Comparison of ENCODE assay signal across 8 cellular contexts in genomic region chr16:69761983-69762842, GRCh38. TPM values are rescaled to one million over a fixed set of nuclear protein-coding genes. Genes with fewer than 3 reads are reported as not detected.
A peak's percentile ranks its signal among the peaks of the same experiment; 100 is the strongest.
DNase-seq lines count a peak whose midpoint lies in the region; ATAC-seq, FAIRE-seq and TF ChIP-seq lines count a peak whose summit lies in the region.

TSS of gene WWP2 (plus strand) at chr16:69762332. CDS start at chr16:69787011, 24,679 bp downstream.

- POLR2A ChIA-PET in HEK293T (lab: Yijun Ruan, JAX) = interaction anchor here (0.7 to 2.5 kb wide), 7 partner anchors 8 to 366 kb away, joined by 3 to 12 read pairs (median 3); partner anchors contain the start of gene NOB1

- peaks cover 6% of the 10 kb centered on the region for H3K36me3 Mint-ChIP-seq in T-helper 17 cell (ENCODE audit: low read depth)

- peak within 1 kb of the TSS; percentile 96 for H3K4me3 ChIP-seq in GM08714 (ENCODE audit: low read length)
- peak within 1 kb of the TSS; percentile 87 for H3K4me3 ChIP-seq in right cardiac atrium (ENCODE audit: low read length)

- under 1% methylated on average over 58 of the region's 68 CpGs for WGBS in right cardiac atrium

- H3K27ac ChIP-seq in right cardiac atrium (ENCODE audit: low read length) = peak within 1 kb of the TSS; percentile 95

- no peaks in the 10 kb centered on the region for H3K4me1 ChIP-seq in right cardiac atrium (ENCODE audit: control insufficient read depth, insufficient read depth, low read length)

- no peaks in the 10 kb centered on the region for H3K27me3 ChIP-seq in right cardiac atrium (ENCODE audit: control insufficient read depth, insufficient read depth)

- H3K27ac Mint-ChIP-seq in T-helper 17 cell = peak within 1 kb of the TSS; percentile 95

- H3K27me3 Mint-ChIP-seq in T-helper 17 cell = no peaks in the 10 kb centered on the region

- H3K9me3 ChIP-seq in T-helper 17 cell (ENCODE audit: control insufficient read depth, low read length, poor library complexity, severe bottlenecking) (no peaks in the 10 kb centered on the region), right cardiac atrium (ENCODE audit: control insufficient read depth, low read length) (no peaks in the 10 kb centered on the region)

- H3K4me3 Mint-ChIP-seq in T-helper 17 cell = peak within 1 kb of the TSS; percentile 89

- H3K4me1 Mint-ChIP-seq in T-helper 17 cell = peaks cover 26% of the 10 kb centered on the region

- peak; percentile 82 for ATAC-seq in T-helper 17 cell
- ATAC-seq in right cardiac atrium = peak; percentile 86 to 93

- DNase-seq in HEK293T (ENCODE audit: extremely low spot score) (peak; percentile 85), NCI-H1092 (lab: John Stamatoyannopoulos, UW) (peak; percentile 78), T-helper 17 cell (peak; percentile 60 to 80 (median 80)), amygdala (lab: John Stamatoyannopoulos, UW) (peak in 53 of 56 donors; percentile 9 to 88 (median 68)), right cardiac atrium (peak; percentile 74 to 90 (median 90)), pulmonary artery endothelial cell (ENCODE audit: low read depth, low spot score) (no peak), urothelium cell line (ENCODE audit: low spot score) (peak; percentile 93)

- intact Hi-C loops in right cardiac atrium (cut with DNase I) = no loop called here

- peak; percentile 17 for FAIRE-seq in urothelium cell line (lab: Jason Lieb, UNC)

- CTCF ChIA-PET in HEK293T (lab: Yijun Ruan, JAX) = interaction anchor here (0.6 kb wide), 1 partner anchor 90 kb away, joined by 4 read pairs; no protein-coding TSS in a partner anchor

TF ChIP-seq in HEK293T, 16 proteins besides CTCF, POLR2A, EP300 and RAD21:
- TF ChIP-seq NFRKB (IDR thresholded peaks at IDR 0.05) = no peak; the same call in 1 of the 2 replicates
- no peak for TF ChIP-seq SP1 (IDR thresholded peaks at IDR 0.05)
- TF ChIP-seq ELF4 (IDR thresholded peaks at IDR 0.05) = peak; percentile 55
- TF ChIP-seq ZNF384 (IDR thresholded peaks at IDR 0.05) = no peak
- no peak for TF ChIP-seq HDGF (IDR thresholded peaks at IDR 0.05; ENCODE audit: borderline replicate concordance)
- TF ChIP-seq L3MBTL2 (conservative IDR thresholded peaks at IDR 0.05) = peak; percentile 91
- TF ChIP-seq FOXA1 (IDR thresholded peaks at IDR 0.05) = no peak
TF ChIP-seq in HEK293T: peak in this region for 2.

RNA-seq across cellular contexts. Expression of gene WWP2, which starts in this region (rescaled TPM):
- total RNA-seq in T-helper 17 cell = 10 to 100 TPM; 60.6 to 64.9 TPM
- 10 to 100 TPM; 18.0 to 24.6 (median 19.6) TPM for total RNA-seq in right cardiac atrium
- 11.0 TPM for polyA plus RNA-seq in right cardiac atrium
- total RNA-seq in pulmonary artery endothelial cell = 17.9 and 22.6 TPM in 2 replicates
